Comparison of ENCODE assay signal across 8 cellular contexts in genomic region chr3:169764164-169764452, GRCh38. TPM values are rescaled to one million over a fixed set of nuclear protein-coding genes. Genes with fewer than 3 reads are reported as not detected.
A peak's percentile ranks its signal among the peaks of the same experiment; 100 is the strongest.
DNase-seq lines count a peak whose midpoint lies in the region; ATAC-seq and TF ChIP-seq lines count a peak whose summit lies in the region.

No MANE protein-coding gene starts in this region.

- ATAC-seq in GM19467 (IDR thresholded peaks at IDR 0.05; ENCODE audit: unreplicated experiment) (peak; percentile 8), HG03520 (IDR thresholded peaks at IDR 0.05; ENCODE audit: unreplicated experiment) (peak; percentile 23)

- BruUV-seq in Calu3 (replicated peaks; lab: Mats Ljungman, UMichigan): no TSS peak

- H2AFZ ChIP-seq in SU-DHL-6 (ENCODE audit: low read depth, low read length, severe bottlenecking) (peak overlapping the region; percentile 56), neuron (ENCODE audit: low read depth, low read length) (no peak overlapping the region)

- H3K27ac ChIP-seq in SU-DHL-6 (ENCODE audit: low read depth, low read length): peak overlapping the region; percentile 67

- H3K27me3 Mint-ChIP-seq in Calu3 (ENCODE audit: unreplicated experiment): no peaks in the 10 kb centered on the region

- H3K27ac Mint-ChIP-seq in Calu3 (ENCODE audit: unreplicated experiment): peak overlapping the region; percentile 79

- H3K9me2 ChIP-seq in SU-DHL-6 (replicated peaks; ENCODE audit: insufficient read depth, low read length): no peaks in the 10 kb centered on the region

- H3K9me3 Mint-ChIP-seq in Calu3 (ENCODE audit: low read depth, unreplicated experiment): peaks cover 11% of the 10 kb centered on the region

- H3F3A ChIP-seq in SU-DHL-6 (ENCODE audit: insufficient read depth): peaks cover 36% of the 10 kb centered on the region

- H3K4me2 ChIP-seq in SU-DHL-6 (ENCODE audit: low read depth, low read length, poor library complexity, severe bottlenecking): peak overlapping the region; percentile 79

- H3K27me3 ChIP-seq in SU-DHL-6 (ENCODE audit: low read length): no peaks in the 10 kb centered on the region
- H3K27me3 ChIP-seq in neuron (ENCODE audit: insufficient read depth, low read length): no peaks in the 10 kb centered on the region

- intact Hi-C loops in Calu3 (cut with micrococcal nuclease; ENCODE audit: unreplicated experiment): loop anchor here (5.0 to 10.0 kb wide), 2 partner anchors 651 to 1048 kb away; partner anchors contain the start of gene CLDN11

- H4K20me1 ChIP-seq in SU-DHL-6 (ENCODE audit: low read depth, low read length): no peaks in the 10 kb centered on the region

- CTCF ChIA-PET in Calu3 (lab: Charles Lee): interaction anchor here (0.6 to 1.1 kb wide), 3 partner anchors 22 to 1102 kb away, joined by 4 to 6 read pairs (median 4); no protein-coding TSS in a partner anchor

- H3K4me1 ChIP-seq in neuron (ENCODE audit: insufficient read depth, low read length): no peaks in the 10 kb centered on the region

- H3K79me2 ChIP-seq in SU-DHL-6 (ENCODE audit: insufficient read depth, low read length): no peaks in the 10 kb centered on the region

- H3K4me3 ChIP-seq in SU-DHL-6 (ENCODE audit: insufficient read depth, low read length, poor library complexity, severe bottlenecking) (peak overlapping the region; percentile 64), neuron (ENCODE audit: low read length) (peak overlapping the region; percentile 41)

- TF ChIP-seq CTCF in Calu3 (IDR thresholded peaks at IDR 0.05; ENCODE audit: unreplicated experiment) (no peak), SU-DHL-6 (IDR thresholded peaks at IDR 0.05; ENCODE audit: insufficient read depth, low read length, poor library complexity, severe bottlenecking) (no peak)

- H3K36me3 Mint-ChIP-seq in Calu3 (ENCODE audit: insufficient read depth, unreplicated experiment): peaks cover 39% of the 10 kb centered on the region

- H3K9ac ChIP-seq in SU-DHL-6 (ENCODE audit: low read length): peak overlapping the region; percentile 67

- peaks cover 11% of the 10 kb centered on the region for H3K4me1 Mint-ChIP-seq in Calu3 (ENCODE audit: low read depth, unreplicated experiment)

- peak overlapping the region; percentile 91 for H3K4me3 Mint-ChIP-seq in Calu3 (ENCODE audit: low read depth, unreplicated experiment)

- DNase-seq in Calu3: peak; percentile 53
- peak; percentile 53 for DNase-seq in fibroblast of gingiva (ENCODE audit: low read depth)
- no peak for DNase-seq in cerebellum (ENCODE audit: low spot score)
- DNase-seq in NCI-H187 (lab: John Stamatoyannopoulos, UW): no peak

- no peaks in the 10 kb centered on the region for H3K36me3 ChIP-seq in SU-DHL-6 (ENCODE audit: low read length)
- H3K36me3 ChIP-seq in neuron (ENCODE audit: insufficient read depth, low read length): no peaks in the 10 kb centered on the region

- H3K9me3 ChIP-seq in SU-DHL-6 (ENCODE audit: insufficient read depth, low read length) (no peaks in the 10 kb centered on the region), neuron (ENCODE audit: low read length) (peaks cover 6% of the 10 kb centered on the region)

RNA-seq across cellular contexts. Expression of gene TERC, which starts 0.8 kb away (rescaled TPM):
- total RNA-seq in Calu3 (2022): 4.7 and 11.0 TPM in 2 replicates
- 66.4 TPM for total RNA-seq in cerebellum

RNA-seq across cellular contexts. Expression of gene ACTRT3, which starts 5.3 kb away (rescaled TPM):
- 2.2 and 2.5 TPM in 2 replicates for total RNA-seq in Calu3 (2022)
- 4.5 TPM for total RNA-seq in cerebellum

RNA-seq across cellular contexts. Expression of gene MYNN, which starts 9.1 kb away (rescaled TPM):
- total RNA-seq in Calu3 (2022) (19.9 and 22.9 TPM in 2 replicates), cerebellum (30.9 TPM)

RNA-seq across cellular contexts. Expression of gene LRRIQ4, which starts 48.6 kb away (rescaled TPM):
- total RNA-seq in Calu3 (2022): 0.27 TPM in 1 of 2 replicates, not detected in the other
- total RNA-seq in cerebellum: 1.3 TPM

RNA-seq across cellular contexts. Expression of gene LRRC34, which starts 48.6 kb away (rescaled TPM):
- total RNA-seq in Calu3 (2022) (not detected in 2 replicates), cerebellum (21.1 TPM)

Comparison
In these comparisons a context has a peak if more than half of its experiments do, and no peak if none do; other contexts are left out.
1. DNase-seq: peak in Calu3 (single experiment) and fibroblast of gingiva (single experiment); none in cerebellum (single experiment) and NCI-H187 (0 of 2).